1 cellular context compared by ENCODE assay signal in the genomic region with DNA sequence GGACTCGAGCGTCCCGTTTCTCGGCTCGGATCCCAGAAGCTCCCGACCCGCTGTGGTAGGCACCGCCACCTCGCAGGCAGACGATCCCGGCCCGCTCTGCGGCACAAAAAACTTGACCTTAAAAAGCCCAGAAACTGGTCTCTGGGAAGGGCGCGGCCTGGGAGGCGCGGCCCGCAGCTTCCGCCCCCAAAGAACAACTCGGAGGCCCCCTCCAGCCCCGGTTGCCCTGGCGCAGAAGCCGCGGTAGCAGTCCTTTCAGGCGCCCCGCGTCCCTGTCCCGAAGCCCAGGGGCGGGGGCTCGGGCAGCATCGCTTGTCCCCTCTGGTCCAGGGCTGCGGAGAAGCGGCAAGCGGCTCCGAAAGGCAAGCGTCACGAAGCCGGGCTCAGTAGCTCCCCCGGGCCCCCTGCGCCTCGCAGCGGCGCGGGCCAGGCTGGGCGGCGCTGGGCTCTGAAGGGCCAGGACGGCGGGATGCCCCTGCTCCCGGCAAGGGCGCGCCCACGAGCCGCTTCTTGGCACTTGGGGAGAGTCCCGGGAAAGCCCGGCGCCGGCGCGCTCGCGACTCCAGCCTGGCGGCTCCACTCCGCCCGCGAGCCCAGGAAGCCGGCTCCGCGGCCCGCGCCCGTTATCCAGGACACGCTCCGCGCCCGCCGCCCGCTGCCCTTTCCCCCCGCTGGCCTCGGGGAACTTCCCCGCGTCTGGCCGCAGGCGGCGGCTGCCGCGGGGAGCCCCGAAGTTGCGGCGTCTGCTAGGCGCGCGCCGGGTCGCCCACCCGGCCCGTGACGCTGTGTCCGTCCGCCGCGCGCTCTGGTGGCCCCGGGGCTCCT.
TF ChIP-seq lines count a peak whose summit lies in the region.

A gene with protein sequence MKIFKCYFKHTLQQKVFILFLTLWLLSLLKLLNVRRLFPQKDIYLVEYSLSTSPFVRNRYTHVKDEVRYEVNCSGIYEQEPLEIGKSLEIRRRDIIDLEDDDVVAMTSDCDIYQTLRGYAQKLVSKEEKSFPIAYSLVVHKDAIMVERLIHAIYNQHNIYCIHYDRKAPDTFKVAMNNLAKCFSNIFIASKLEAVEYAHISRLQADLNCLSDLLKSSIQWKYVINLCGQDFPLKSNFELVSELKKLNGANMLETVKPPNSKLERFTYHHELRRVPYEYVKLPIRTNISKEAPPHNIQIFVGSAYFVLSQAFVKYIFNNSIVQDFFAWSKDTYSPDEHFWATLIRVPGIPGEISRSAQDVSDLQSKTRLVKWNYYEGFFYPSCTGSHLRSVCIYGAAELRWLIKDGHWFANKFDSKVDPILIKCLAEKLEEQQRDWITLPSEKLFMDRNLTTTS (minus strand): TSS at position 98 of the 825 bp plus-strand sequence. CDS start 22,521 bp downstream, outside the sequence.

TF ChIP-seq in HepG2, 621 proteins besides CTCF, POLR2A, EP300 and RAD21 (continued from another document and continues in another):
- TF ChIP-seq CERS6 (CRISPR knock-in tag; IDR thresholded peaks at IDR 0.05) = no peak
- 0 out of 2 replicates have a peak, but pooled peaks have one; percentile 36 for TF ChIP-seq KDM3A (CRISPR knock-in tag; IDR thresholded peaks at IDR 0.05; ENCODE audit: low read depth)
- TF ChIP-seq HNRNPH1 (optimal IDR thresholded peaks at IDR 0.05; ENCODE audit: low read depth, low read length) = no peak
- no peak for TF ChIP-seq SMARCC2 (IDR thresholded peaks at IDR 0.05)
- TF ChIP-seq ZNF251 (CRISPR knock-in tag; IDR thresholded peaks at IDR 0.05) = no peak
- TF ChIP-seq ATF7-NPFF (CRISPR knock-in tag; IDR thresholded peaks at IDR 0.05; ENCODE audit: low read depth) = 0 out of 2 replicates have a peak, but pooled peaks have one; percentile 18
- TF ChIP-seq, protein P1, sequence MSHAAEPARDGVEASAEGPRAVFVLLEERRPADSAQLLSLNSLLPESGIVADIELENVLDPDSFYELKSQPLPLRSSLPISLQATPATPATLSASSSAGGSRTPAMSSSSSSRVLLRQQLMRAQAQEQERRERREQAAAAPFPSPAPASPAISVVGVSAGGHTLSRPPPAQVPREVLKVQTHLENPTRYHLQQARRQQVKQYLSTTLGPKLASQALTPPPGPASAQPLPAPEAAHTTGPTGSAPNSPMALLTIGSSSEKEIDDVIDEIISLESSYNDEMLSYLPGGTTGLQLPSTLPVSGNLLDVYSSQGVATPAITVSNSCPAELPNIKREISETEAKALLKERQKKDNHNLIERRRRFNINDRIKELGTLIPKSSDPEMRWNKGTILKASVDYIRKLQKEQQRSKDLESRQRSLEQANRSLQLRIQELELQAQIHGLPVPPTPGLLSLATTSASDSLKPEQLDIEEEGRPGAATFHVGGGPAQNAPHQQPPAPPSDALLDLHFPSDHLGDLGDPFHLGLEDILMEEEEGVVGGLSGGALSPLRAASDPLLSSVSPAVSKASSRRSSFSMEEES (CRISPR knock-in tag; IDR thresholded peaks at IDR 0.05) = no peak
- no peak for TF ChIP-seq RFXANK (CRISPR knock-in tag; IDR thresholded peaks at IDR 0.05)
- peak; percentile 55; the same call in 1 of the 2 replicates for TF ChIP-seq ZNF234 (CRISPR knock-in tag; conservative IDR thresholded peaks at IDR 0.05)
- TF ChIP-seq, protein P2, sequence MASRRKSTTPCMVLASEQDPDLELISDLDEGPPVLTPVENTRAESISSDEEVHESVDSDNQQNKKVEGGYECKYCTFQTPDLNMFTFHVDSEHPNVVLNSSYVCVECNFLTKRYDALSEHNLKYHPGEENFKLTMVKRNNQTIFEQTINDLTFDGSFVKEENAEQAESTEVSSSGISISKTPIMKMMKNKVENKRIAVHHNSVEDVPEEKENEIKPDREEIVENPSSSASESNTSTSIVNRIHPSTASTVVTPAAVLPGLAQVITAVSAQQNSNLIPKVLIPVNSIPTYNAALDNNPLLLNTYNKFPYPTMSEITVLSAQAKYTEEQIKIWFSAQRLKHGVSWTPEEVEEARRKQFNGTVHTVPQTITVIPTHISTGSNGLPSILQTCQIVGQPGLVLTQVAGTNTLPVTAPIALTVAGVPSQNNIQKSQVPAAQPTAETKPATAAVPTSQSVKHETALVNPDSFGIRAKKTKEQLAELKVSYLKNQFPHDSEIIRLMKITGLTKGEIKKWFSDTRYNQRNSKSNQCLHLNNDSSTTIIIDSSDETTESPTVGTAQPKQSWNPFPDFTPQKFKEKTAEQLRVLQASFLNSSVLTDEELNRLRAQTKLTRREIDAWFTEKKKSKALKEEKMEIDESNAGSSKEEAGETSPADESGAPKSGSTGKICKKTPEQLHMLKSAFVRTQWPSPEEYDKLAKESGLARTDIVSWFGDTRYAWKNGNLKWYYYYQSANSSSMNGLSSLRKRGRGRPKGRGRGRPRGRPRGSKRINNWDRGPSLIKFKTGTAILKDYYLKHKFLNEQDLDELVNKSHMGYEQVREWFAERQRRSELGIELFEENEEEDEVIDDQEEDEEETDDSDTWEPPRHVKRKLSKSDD (CRISPR knock-in tag; IDR thresholded peaks at IDR 0.05; ENCODE audit: low read depth) = no peak
- TF ChIP-seq ZNF563 (CRISPR knock-in tag; IDR thresholded peaks at IDR 0.05) = no peak
- TF ChIP-seq ZNF639 (CRISPR knock-in tag; conservative IDR thresholded peaks at IDR 0.05) = no peak
- TF ChIP-seq ZNF768 (CRISPR knock-in tag; IDR thresholded peaks at IDR 0.05) = 0 out of 2 replicates have a peak, but pooled peaks have one; percentile 41
- no peak for TF ChIP-seq SYNCRIP (IDR thresholded peaks at IDR 0.05; ENCODE audit: insufficient read depth, low read depth, low read length)
- TF ChIP-seq FOXK1 (CRISPR knock-in tag; IDR thresholded peaks at IDR 0.05; ENCODE audit: borderline replicate concordance, low read depth) = 0 out of 2 replicates have a peak, but pooled peaks have one; percentile 11
- no peak for TF ChIP-seq ZNF672 (CRISPR knock-in tag; IDR thresholded peaks at IDR 0.05)
- no peak for TF ChIP-seq THYN1 (CRISPR knock-in tag; IDR thresholded peaks at IDR 0.05; ENCODE audit: borderline replicate concordance, low read depth)
- peak; percentile 58; the same call in 1 of the 2 replicates for TF ChIP-seq ZNF800 (CRISPR knock-in tag; IDR thresholded peaks at IDR 0.05)
- no peak for TF ChIP-seq ZNF326 (CRISPR knock-in tag; IDR thresholded peaks at IDR 0.05; ENCODE audit: borderline replicate concordance)
- no peak for TF ChIP-seq MED13 (CRISPR knock-in tag; IDR thresholded peaks at IDR 0.05)
- TF ChIP-seq FOXP4 (CRISPR knock-in tag; IDR thresholded peaks at IDR 0.05) = no peak
- TF ChIP-seq SIX4 (CRISPR knock-in tag; IDR thresholded peaks at IDR 0.05) = no peak
- no peak for TF ChIP-seq ZNF512 (CRISPR knock-in tag; IDR thresholded peaks at IDR 0.05)
- no peak for TF ChIP-seq TARDBP (CRISPR knock-in tag; IDR thresholded peaks at IDR 0.05)
- TF ChIP-seq, protein P3, sequence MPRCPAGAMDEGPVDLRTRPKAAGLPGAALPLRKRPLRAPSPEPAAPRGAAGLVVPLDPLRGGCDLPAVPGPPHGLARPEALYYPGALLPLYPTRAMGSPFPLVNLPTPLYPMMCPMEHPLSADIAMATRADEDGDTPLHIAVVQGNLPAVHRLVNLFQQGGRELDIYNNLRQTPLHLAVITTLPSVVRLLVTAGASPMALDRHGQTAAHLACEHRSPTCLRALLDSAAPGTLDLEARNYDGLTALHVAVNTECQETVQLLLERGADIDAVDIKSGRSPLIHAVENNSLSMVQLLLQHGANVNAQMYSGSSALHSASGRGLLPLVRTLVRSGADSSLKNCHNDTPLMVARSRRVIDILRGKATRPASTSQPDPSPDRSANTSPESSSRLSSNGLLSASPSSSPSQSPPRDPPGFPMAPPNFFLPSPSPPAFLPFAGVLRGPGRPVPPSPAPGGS (CRISPR knock-in tag; IDR thresholded peaks at IDR 0.05) = no peak
- TF ChIP-seq, protein P4, sequence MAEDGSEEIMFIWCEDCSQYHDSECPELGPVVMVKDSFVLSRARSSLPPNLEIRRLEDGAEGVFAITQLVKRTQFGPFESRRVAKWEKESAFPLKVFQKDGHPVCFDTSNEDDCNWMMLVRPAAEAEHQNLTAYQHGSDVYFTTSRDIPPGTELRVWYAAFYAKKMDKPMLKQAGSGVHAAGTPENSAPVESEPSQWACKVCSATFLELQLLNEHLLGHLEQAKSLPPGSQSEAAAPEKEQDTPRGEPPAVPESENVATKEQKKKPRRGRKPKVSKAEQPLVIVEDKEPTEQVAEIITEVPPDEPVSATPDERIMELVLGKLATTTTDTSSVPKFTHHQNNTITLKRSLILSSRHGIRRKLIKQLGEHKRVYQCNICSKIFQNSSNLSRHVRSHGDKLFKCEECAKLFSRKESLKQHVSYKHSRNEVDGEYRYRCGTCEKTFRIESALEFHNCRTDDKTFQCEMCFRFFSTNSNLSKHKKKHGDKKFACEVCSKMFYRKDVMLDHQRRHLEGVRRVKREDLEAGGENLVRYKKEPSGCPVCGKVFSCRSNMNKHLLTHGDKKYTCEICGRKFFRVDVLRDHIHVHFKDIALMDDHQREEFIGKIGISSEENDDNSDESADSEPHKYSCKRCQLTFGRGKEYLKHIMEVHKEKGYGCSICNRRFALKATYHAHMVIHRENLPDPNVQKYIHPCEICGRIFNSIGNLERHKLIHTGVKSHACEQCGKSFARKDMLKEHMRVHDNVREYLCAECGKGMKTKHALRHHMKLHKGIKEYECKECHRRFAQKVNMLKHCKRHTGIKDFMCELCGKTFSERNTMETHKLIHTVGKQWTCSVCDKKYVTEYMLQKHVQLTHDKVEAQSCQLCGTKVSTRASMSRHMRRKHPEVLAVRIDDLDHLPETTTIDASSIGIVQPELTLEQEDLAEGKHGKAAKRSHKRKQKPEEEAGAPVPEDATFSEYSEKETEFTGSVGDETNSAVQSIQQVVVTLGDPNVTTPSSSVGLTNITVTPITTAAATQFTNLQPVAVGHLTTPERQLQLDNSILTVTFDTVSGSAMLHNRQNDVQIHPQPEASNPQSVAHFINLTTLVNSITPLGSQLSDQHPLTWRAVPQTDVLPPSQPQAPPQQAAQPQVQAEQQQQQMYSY (CRISPR knock-in tag; IDR thresholded peaks at IDR 0.05) = no peak
- TF ChIP-seq ZNF446 (CRISPR knock-in tag; IDR thresholded peaks at IDR 0.05) = no peak
- TF ChIP-seq ZNF430 (CRISPR knock-in tag; IDR thresholded peaks at IDR 0.05) = no peak
- peak; percentile 30; the same call in 1 of the 2 replicates for TF ChIP-seq ZFP90 (CRISPR knock-in tag; IDR thresholded peaks at IDR 0.05; ENCODE audit: borderline replicate concordance)
- no peak for TF ChIP-seq ZNF552 (CRISPR knock-in tag; IDR thresholded peaks at IDR 0.05; ENCODE audit: borderline replicate concordance)
- 0 out of 2 replicates have a peak, but pooled peaks have one; percentile 26 for TF ChIP-seq ZFY (CRISPR knock-in tag; IDR thresholded peaks at IDR 0.05)
- TF ChIP-seq ZNF577 (CRISPR knock-in tag; IDR thresholded peaks at IDR 0.05; ENCODE audit: borderline replicate concordance, low read depth) = no peak
- no peak for TF ChIP-seq REPIN1 (CRISPR knock-in tag; IDR thresholded peaks at IDR 0.05; ENCODE audit: borderline replicate concordance, low read depth)
